Comparison of ENCODE assay signal across 17 cellular contexts in genomic region chr1:23816361-23816760, GRCh38. TPM values are rescaled to one million over a fixed set of nuclear protein-coding genes. Genes with fewer than 3 reads are reported as not detected.
DNase-seq lines count a peak whose midpoint lies in the region; ATAC-seq and TF ChIP-seq lines count a peak whose summit lies in the region.
"Had no signal": no experiment of that assay in that cellular context is flagged by ENCODE, and none has a peak within 500 bp of the region (broad histone marks: within the 10 kb centered on the region; RNA-seq: fewer than 3 reads in every experiment).

No MANE protein-coding gene starts in this region.

- H3K4me1 Mint-ChIP-seq in activated CD4-positive, alpha-beta T cell treated with anti-CD3 and anti-CD28 coated beads, Interleukin-2, amount 10 ng/mL, durations not matched to agents 7 days and 5 days, result no peaks in the 10 kb centered on the region
- no peaks in the 10 kb centered on the region for H3K4me1 Mint-ChIP-seq in activated CD4-positive, alpha-beta T cell treated with anti-CD3 and anti-CD28 coated beads, Interleukin-2, amount 10 ng/mL, durations not matched to agents 24 days and 14 days

- no peak for DNase-seq in activated CD4-positive, alpha-beta T cell treated with anti-CD3 and anti-CD28 coated beads, Interleukin-2, amount 10 ng/mL, durations not matched to agents 7 days and 5 days
- no peak for DNase-seq in activated CD4-positive, alpha-beta T cell treated with anti-CD3 and anti-CD28 coated beads, Interleukin-2, amount 10 ng/mL, durations not matched to agents 24 days and 14 days
- no peak for DNase-seq in psoas muscle
- DNase-seq: Caco-2; Calu3; CD4-positive, alpha-beta T cell; CD8-positive, alpha-beta T cell; DMS79 treated with DMSO at 0.1 percent for 48 hours; GF-D8 had no signal

- no peaks in the 10 kb centered on the region for H3K9me3 Mint-ChIP-seq in activated CD4-positive, alpha-beta T cell treated with anti-CD3 and anti-CD28 coated beads, Interleukin-2, amount 10 ng/mL, durations not matched to agents 7 days and 5 days
- H3K9me3 Mint-ChIP-seq in activated CD4-positive, alpha-beta T cell treated with anti-CD3 and anti-CD28 coated beads, Interleukin-2, amount 10 ng/mL, durations not matched to agents 24 days and 14 days, result no peaks in the 10 kb centered on the region
- H3K9me3 Mint-ChIP-seq: CD4-positive, alpha-beta T cell; CD8-positive, alpha-beta T cell had no signal

- CTCF ChIA-PET in activated CD4-positive, alpha-beta T cell treated with anti-CD3 and anti-CD28 coated beads, Interleukin-2, amount 10 ng/mL, durations not matched to agents 7 days and 5 days (lab: Charles Lee), result interaction anchor here (1.4 to 2.4 kb wide), 2 partner anchors 9 to 15 kb away, joined by 4 to 8 read pairs; no protein-coding TSS in a partner anchor

- H3K27ac Mint-ChIP-seq in activated CD4-positive, alpha-beta T cell treated with anti-CD3 and anti-CD28 coated beads, Interleukin-2, amount 10 ng/mL, durations not matched to agents 7 days and 5 days, result peak overlapping the region; percentile 46
- no peak overlapping the region for H3K27ac Mint-ChIP-seq in activated CD4-positive, alpha-beta T cell treated with anti-CD3 and anti-CD28 coated beads, Interleukin-2, amount 10 ng/mL, durations not matched to agents 24 days and 14 days
- H3K27ac Mint-ChIP-seq: B cell; CD4-positive, alpha-beta T cell; CD8-positive, alpha-beta T cell had no signal

- H3K36me3 ChIP-seq in psoas muscle (ENCODE audit: insufficient read depth in 1 of 2, low read depth in 1 of 2) (peaks cover 3 to 89% of the 10 kb centered on the region in 2 donors), skeletal muscle tissue (ENCODE audit: control insufficient read depth in 3 of 3, insufficient read depth in 3 of 3, low read length in 3 of 3) (peaks cover 27 to 66% (median 56%) of the 10 kb centered on the region in 3 donors)

- no peak overlapping the region for H3K4me3 Mint-ChIP-seq in activated CD4-positive, alpha-beta T cell treated with anti-CD3 and anti-CD28 coated beads, Interleukin-2, amount 10 ng/mL, durations not matched to agents 7 days and 5 days
- no peak overlapping the region for H3K4me3 Mint-ChIP-seq in activated CD4-positive, alpha-beta T cell treated with anti-CD3 and anti-CD28 coated beads, Interleukin-2, amount 10 ng/mL, durations not matched to agents 24 days and 14 days
- H3K4me3 Mint-ChIP-seq: B cell; CD4-positive, alpha-beta T cell; CD8-positive, alpha-beta T cell had no signal

- H3K27ac ChIP-seq in psoas muscle, result peak overlapping the region; percentile 16
- peak overlapping the region; percentile 14 for H3K27ac ChIP-seq in skeletal muscle tissue (ENCODE audit: low read depth, low read length)
- H3K27ac ChIP-seq: 22Rv1, A549, C4-2B had no signal

- TF ChIP-seq CTCF in psoas muscle (IDR thresholded peaks at IDR 0.05), result no peak

- WGBS in psoas muscle, 3 donors, result 41 to 46% (median 43%) methylated on average over 3 of the region's 3 CpGs

- POLR2A ChIA-PET in activated CD4-positive, alpha-beta T cell treated with anti-CD3 and anti-CD28 coated beads, Interleukin-2, amount 10 ng/mL, durations not matched to agents 7 days and 5 days (lab: Charles Lee), result no interaction called here

- peaks cover 16% of the 10 kb centered on the region for H3K36me3 Mint-ChIP-seq in activated CD4-positive, alpha-beta T cell treated with anti-CD3 and anti-CD28 coated beads, Interleukin-2, amount 10 ng/mL, durations not matched to agents 7 days and 5 days (ENCODE audit: low read depth)
- H3K36me3 Mint-ChIP-seq in activated CD4-positive, alpha-beta T cell treated with anti-CD3 and anti-CD28 coated beads, Interleukin-2, amount 10 ng/mL, durations not matched to agents 24 days and 14 days (ENCODE audit: low read depth), result peaks cover 20% of the 10 kb centered on the region

- no peak overlapping the region for H3K4me3 ChIP-seq in psoas muscle
- no peak overlapping the region for H3K4me3 ChIP-seq in skeletal muscle tissue (ENCODE audit: low read length in 3 of 3)
- H3K4me3 ChIP-seq: A549; BLaER1 treated with 17β-estradiol and CSF1 and Interleukin-3, amounts not matched to agents 10 nM and 100 nM had no signal

- H3K9me3 ChIP-seq in psoas muscle, result no peaks in the 10 kb centered on the region
- no peaks in the 10 kb centered on the region for H3K9me3 ChIP-seq in skeletal muscle tissue (ENCODE audit: control insufficient read depth in 3 of 3, low read length in 3 of 3)
- H3K9me3 ChIP-seq: A549; BLaER1 treated with 17β-estradiol and CSF1 and Interleukin-3, amounts not matched to agents 10 nM and 100 nM; Caco-2 had no signal

- H3K4me1 ChIP-seq in psoas muscle (no peaks in the 10 kb centered on the region), skeletal muscle tissue (ENCODE audit: control insufficient read depth in 3 of 3, insufficient read depth in 3 of 3, low read length in 3 of 3) (peaks cover 12 to 17% (median 14%) of the 10 kb centered on the region in 3 donors)
- H3K4me1 ChIP-seq: A549, Caco-2 had no signal

- peak in 3 of 4 donors; percentile 41 to 81 (median 79) for ATAC-seq in psoas muscle
- ATAC-seq in HG03095 (IDR thresholded peaks at IDR 0.05; ENCODE audit: unreplicated experiment), result no peak
- ATAC-seq in HG02885 (IDR thresholded peaks at IDR 0.05; ENCODE audit: poor library complexity, unreplicated experiment), result no peak
- ATAC-seq: A549; CD8-positive, alpha-beta T cell had no signal

- H3K27me3 Mint-ChIP-seq in activated CD4-positive, alpha-beta T cell treated with anti-CD3 and anti-CD28 coated beads, Interleukin-2, amount 10 ng/mL, durations not matched to agents 7 days and 5 days, result no peaks in the 10 kb centered on the region
- no peaks in the 10 kb centered on the region for H3K27me3 Mint-ChIP-seq in activated CD4-positive, alpha-beta T cell treated with anti-CD3 and anti-CD28 coated beads, Interleukin-2, amount 10 ng/mL, durations not matched to agents 24 days and 14 days
- H3K27me3 Mint-ChIP-seq: B cell; CD4-positive, alpha-beta T cell had no signal

- peak overlapping the region in 1 of 3 donors; percentile 1 for H3K9ac ChIP-seq in skeletal muscle tissue (ENCODE audit: low read depth in 1 of 3, low read length in 3 of 3)

- intact Hi-C loops in activated CD4-positive, alpha-beta T cell treated with anti-CD3 and anti-CD28 coated beads, Interleukin-2, amount 10 ng/mL, durations not matched to agents 24 days and 14 days (cut with micrococcal nuclease), result no loop called here
- intact Hi-C loops in psoas muscle (cut with DNase I), result no loop called here

- no peaks in the 10 kb centered on the region for H3K27me3 ChIP-seq in psoas muscle (ENCODE audit: insufficient read depth in 3 of 3, low read length in 2 of 3)
- no peaks in the 10 kb centered on the region for H3K27me3 ChIP-seq in skeletal muscle tissue (ENCODE audit: control insufficient read depth in 3 of 3, insufficient read depth in 3 of 3, low read length in 3 of 3)
- H3K27me3 ChIP-seq: BLaER1 treated with 17β-estradiol and CSF1 and Interleukin-3, amounts not matched to agents 10 nM and 100 nM had no signal

RNA-seq across cellular contexts. Expression of gene HMGCL, which starts 8.9 kb away (rescaled TPM):
- 10 to 100 TPM; 22.1 to 25.2 TPM for total RNA-seq in activated CD4-positive, alpha-beta T cell treated with anti-CD3 and anti-CD28 coated beads, Interleukin-2, amount 10 ng/mL, durations not matched to agents 7 days and 5 days
- total RNA-seq in activated CD4-positive, alpha-beta T cell treated with anti-CD3 and anti-CD28 coated beads, Interleukin-2, amount 10 ng/mL, durations not matched to agents 24 days and 14 days, result 20.4 and 20.7 TPM in 2 replicates
- total RNA-seq in psoas muscle, result 10 to 100 TPM; 27.2 to 55.4 (median 35.4) TPM
- polyA plus RNA-seq in psoas muscle, result 10 to 100 TPM; 19.6 to 38.4 (median 25.0) TPM
- 31.3 TPM for total RNA-seq in skeletal muscle tissue

RNA-seq across cellular contexts. Expression of gene GALE, which starts 15.8 kb away (rescaled TPM):
- total RNA-seq in activated CD4-positive, alpha-beta T cell treated with anti-CD3 and anti-CD28 coated beads, Interleukin-2, amount 10 ng/mL, durations not matched to agents 7 days and 5 days, result 10 to 100 TPM; 14.5 to 17.4 TPM
- 66.3 and 73.5 TPM in 2 replicates for total RNA-seq in activated CD4-positive, alpha-beta T cell treated with anti-CD3 and anti-CD28 coated beads, Interleukin-2, amount 10 ng/mL, durations not matched to agents 24 days and 14 days
- 1 to 10 TPM; 6.4 to 7.7 (median 6.9) TPM for total RNA-seq in psoas muscle
- 10 to 100 TPM in 2 of 3 donors, 1 to 10 TPM in 1; 8.5 to 69.9 (median 11.2) TPM for polyA plus RNA-seq in psoas muscle
- 17.2 TPM for total RNA-seq in skeletal muscle tissue

RNA-seq across cellular contexts. Expression of gene LYPLA2, which starts 25.4 kb away (rescaled TPM):
- 10 to 100 TPM; 73.2 to 75.9 TPM for total RNA-seq in activated CD4-positive, alpha-beta T cell treated with anti-CD3 and anti-CD28 coated beads, Interleukin-2, amount 10 ng/mL, durations not matched to agents 7 days and 5 days
- total RNA-seq in activated CD4-positive, alpha-beta T cell treated with anti-CD3 and anti-CD28 coated beads, Interleukin-2, amount 10 ng/mL, durations not matched to agents 24 days and 14 days, result 86.2 and 92.4 TPM in 2 replicates
- total RNA-seq in psoas muscle, result 10 to 100 TPM; 24.0 to 35.2 (median 28.6) TPM
- 10 to 100 TPM; 37.0 to 97.6 (median 43.3) TPM for polyA plus RNA-seq in psoas muscle
- total RNA-seq in skeletal muscle tissue, result 21.9 TPM

RNA-seq across cellular contexts. Expression of gene PITHD1, which starts 38.1 kb away (rescaled TPM):
- total RNA-seq in activated CD4-positive, alpha-beta T cell treated with anti-CD3 and anti-CD28 coated beads, Interleukin-2, amount 10 ng/mL, durations not matched to agents 7 days and 5 days, result 10 to 100 TPM; 54.3 to 55.3 TPM
- total RNA-seq in activated CD4-positive, alpha-beta T cell treated with anti-CD3 and anti-CD28 coated beads, Interleukin-2, amount 10 ng/mL, durations not matched to agents 24 days and 14 days, result 83.0 and 88.6 TPM in 2 replicates
- 10 to 100 TPM; 53.4 to 72.1 (median 63.4) TPM for total RNA-seq in psoas muscle
- 100 to 1,000 TPM in 2 of 3 donors, 10 to 100 TPM in 1; 45.2 to 162 (median 116) TPM for polyA plus RNA-seq in psoas muscle
- total RNA-seq in skeletal muscle tissue, result 53.2 TPM

RNA-seq across cellular contexts. Expression of gene FUCA1, which starts 51.7 kb away (rescaled TPM):
- 1 to 10 TPM; 5.8 to 6.1 TPM for total RNA-seq in activated CD4-positive, alpha-beta T cell treated with anti-CD3 and anti-CD28 coated beads, Interleukin-2, amount 10 ng/mL, durations not matched to agents 7 days and 5 days
- total RNA-seq in activated CD4-positive, alpha-beta T cell treated with anti-CD3 and anti-CD28 coated beads, Interleukin-2, amount 10 ng/mL, durations not matched to agents 24 days and 14 days, result 3.4 and 3.5 TPM in 2 replicates
- total RNA-seq in psoas muscle (10 to 100 TPM in 1 of 4 donors, 1 to 10 TPM in 3; 8.2 to 12.5 (median 8.8) TPM), skeletal muscle tissue (21.9 TPM)
- 10 to 100 TPM in 1 of 3 donors, 1 to 10 TPM in 2; 5.9 to 17.3 (median 9.2) TPM for polyA plus RNA-seq in psoas muscle

Comparison
In these comparisons a context has a peak if more than half of its experiments do, and no peak if none do; other contexts are left out.
1. ATAC-seq: peak in psoas muscle (3 of 4); none in HG03095 (single experiment) and HG02885 (single experiment).